27 cellular contexts compared by ENCODE assay signal in genomic region chr15:92853222-92853621, GRCh38. TPM values are rescaled to one million over a fixed set of nuclear protein-coding genes. Genes with fewer than 3 reads are reported as not detected.
DNase-seq lines count a peak whose midpoint lies in the region; ATAC-seq and TF ChIP-seq lines count a peak whose summit lies in the region.
"Had no signal": no experiment of that assay in that cellular context is flagged by ENCODE, and none has a peak within 500 bp of the region (broad histone marks: within the 10 kb centered on the region; RNA-seq: fewer than 3 reads in every experiment).

No MANE protein-coding gene starts in this region.

- H3K4me1 Mint-ChIP-seq in activated naive CD4-positive, alpha-beta T cell treated with anti-CD3 and anti-CD28 coated beads, Interleukin-2, amount 50 U/mL, for 24 hours = peaks cover 39% of the 10 kb centered on the region
- H3K4me1 Mint-ChIP-seq in dendritic cell treated with granulocyte-macrophage colony-stimulating factor and Interleukin-4, amounts not matched to agents 40 ng/mL and 50 ng/mL, for 4 days (ENCODE audit: low read depth) = peaks cover 35% of the 10 kb centered on the region
- H3K4me1 Mint-ChIP-seq in stimulated activated memory B cell treated with anti-CD40 and anti-IgM and Interleukin-4, amounts not matched to agents 10 μg/mL and 1 μg/mL and 100 μg/mL, for 72 hours = peaks cover 40% of the 10 kb centered on the region

- TF ChIP-seq CTCF in OCI-LY1 (IDR thresholded peaks at IDR 0.05; ENCODE audit: low read length) (no peak), psoas muscle (IDR thresholded peaks at IDR 0.05) (no peak)

- H3K27ac Mint-ChIP-seq in activated naive CD4-positive, alpha-beta T cell treated with anti-CD3 and anti-CD28 coated beads, Interleukin-2, amount 50 U/mL, for 24 hours = peak overlapping the region; percentile 74
- H3K27ac Mint-ChIP-seq in dendritic cell treated with granulocyte-macrophage colony-stimulating factor and Interleukin-4, amounts not matched to agents 40 ng/mL and 50 ng/mL, for 4 days = peak overlapping the region; percentile 17
- H3K27ac Mint-ChIP-seq in stimulated activated memory B cell treated with anti-CD40 and anti-IgM and Interleukin-4, amounts not matched to agents 10 μg/mL and 1 μg/mL and 100 μg/mL, for 72 hours = peak overlapping the region; percentile 73

- DNase-seq in activated naive CD4-positive, alpha-beta T cell treated with Interleukin-2 at 50 U/mL for 16 hours = no peak
- DNase-seq in NCI-H1436 treated with DMSO at 0.1 percent for 48 hours (lab: John Stamatoyannopoulos, UW) (no peak), psoas muscle (no peak)
- DNase-seq: activated CD4-positive, alpha-beta T cell treated with anti-CD3 and anti-CD28 coated beads for 4 hours; activated T-cell treated with anti-CD3 and anti-CD28 coated beads, Interleukin-2, amount 50 U/mL, for 48 hours; Caco-2; DMS79; dorsolateral prefrontal cortex; NCI-H1105 treated with DMSO at 0.1 percent for 48 hours; NCI-H2029 treated with DMSO at 0.1 percent for 48 hours; NCI-H82; nucleus accumbens; PC-9; SIG-M5; stimulated activated CD8-positive, alpha-beta memory T cell treated with anti-CD3 and anti-CD28 coated beads, Interleukin-4, amount 100 ng/mL, for 48 hours; T-helper 1 cell; upper lobe of left lung had no signal

- H3K27ac ChIP-seq in OCI-LY1 (ENCODE audit: low read depth, low read length, poor library complexity, severe bottlenecking) = peak overlapping the region; percentile 58
- H3K27ac ChIP-seq in psoas muscle = no peak overlapping the region
- H3K27ac ChIP-seq: A549, dorsolateral prefrontal cortex, PC-9, upper lobe of left lung had no signal

- H3K9ac ChIP-seq in OCI-LY1 (ENCODE audit: low read length) = peak overlapping the region; percentile 32

- no peak overlapping the region for H3K4me3 Mint-ChIP-seq in activated naive CD4-positive, alpha-beta T cell treated with anti-CD3 and anti-CD28 coated beads, Interleukin-2, amount 50 U/mL, for 24 hours
- H3K4me3 Mint-ChIP-seq in dendritic cell treated with granulocyte-macrophage colony-stimulating factor and Interleukin-4, amounts not matched to agents 40 ng/mL and 50 ng/mL, for 4 days = no peak overlapping the region
- H3K4me3 Mint-ChIP-seq in stimulated activated memory B cell treated with anti-CD40 and anti-IgM and Interleukin-4, amounts not matched to agents 10 μg/mL and 1 μg/mL and 100 μg/mL, for 72 hours = peak overlapping the region; percentile 51
- H3K4me3 Mint-ChIP-seq: central memory CD8-positive, alpha-beta T cell had no signal

- no peaks in the 10 kb centered on the region for H3K9me3 Mint-ChIP-seq in activated naive CD4-positive, alpha-beta T cell treated with anti-CD3 and anti-CD28 coated beads, Interleukin-2, amount 50 U/mL, for 24 hours
- H3K9me3 Mint-ChIP-seq in dendritic cell treated with granulocyte-macrophage colony-stimulating factor and Interleukin-4, amounts not matched to agents 40 ng/mL and 50 ng/mL, for 4 days = no peaks in the 10 kb centered on the region
- H3K9me3 Mint-ChIP-seq in stimulated activated memory B cell treated with anti-CD40 and anti-IgM and Interleukin-4, amounts not matched to agents 10 μg/mL and 1 μg/mL and 100 μg/mL, for 72 hours = no peaks in the 10 kb centered on the region
- H3K9me3 Mint-ChIP-seq: activated naive CD4-positive, alpha-beta T cell treated with anti-CD3 and anti-CD28 coated beads, Interleukin-2, amount 50 U/mL, for 72 hours; central memory CD8-positive, alpha-beta T cell had no signal

- WGBS in psoas muscle, 3 donors = 70 to 72% (median 70%) methylated on average over 9 of the region's 9 CpGs

- peak overlapping the region; percentile 47 for H3K4me2 ChIP-seq in OCI-LY1 (ENCODE audit: low read length)
- H3K4me2 ChIP-seq: A549, PC-9 had no signal

- intact Hi-C loops in dendritic cell treated with granulocyte-macrophage colony-stimulating factor and Interleukin-4, amounts not matched to agents 40 ng/mL and 50 ng/mL, for 4 days (cut with micrococcal nuclease) = no loop called here
- intact Hi-C loops in psoas muscle (cut with DNase I) = no loop called here

- H3K9me3 ChIP-seq in OCI-LY1 (ENCODE audit: low read length) = 0 out of 2 replicates have a peak, but pooled peaks cover 3% of the 10 kb centered on the region
- H3K9me3 ChIP-seq in psoas muscle = no peaks in the 10 kb centered on the region
- H3K9me3 ChIP-seq: A549, Caco-2, upper lobe of left lung had no signal

- ATAC-seq in stimulated activated memory B cell treated with anti-CD40 and anti-IgM and Interleukin-4, amounts not matched to agents 10 μg/mL and 1 μg/mL and 100 μg/mL, for 72 hours = no peak
- ATAC-seq in HG02571 (IDR thresholded peaks at IDR 0.05; ENCODE audit: unreplicated experiment) (no peak), psoas muscle (no peak)
- ATAC-seq: A549; activated naive CD4-positive, alpha-beta T cell treated with anti-CD3 and anti-CD28 coated beads, Interleukin-2, amount 50 U/mL, for 72 hours; HepG2 had no signal

- H3K36me3 Mint-ChIP-seq in activated naive CD4-positive, alpha-beta T cell treated with anti-CD3 and anti-CD28 coated beads, Interleukin-2, amount 50 U/mL, for 24 hours = no peaks in the 10 kb centered on the region
- H3K36me3 Mint-ChIP-seq in dendritic cell treated with granulocyte-macrophage colony-stimulating factor and Interleukin-4, amounts not matched to agents 40 ng/mL and 50 ng/mL, for 4 days (ENCODE audit: low read depth) = no peaks in the 10 kb centered on the region
- no peaks in the 10 kb centered on the region for H3K36me3 Mint-ChIP-seq in stimulated activated memory B cell treated with anti-CD40 and anti-IgM and Interleukin-4, amounts not matched to agents 10 μg/mL and 1 μg/mL and 100 μg/mL, for 72 hours

- H2AFZ ChIP-seq in OCI-LY1 (ENCODE audit: low read length) = peak overlapping the region; percentile 83
- H2AFZ ChIP-seq: PC-9 had no signal

- H3F3A ChIP-seq in OCI-LY1 (ENCODE audit: insufficient read depth, low read length) = no peaks in the 10 kb centered on the region

- H3K4me3 ChIP-seq in OCI-LY1 (ENCODE audit: low read depth, low read length, poor library complexity, severe bottlenecking) (peak overlapping the region; percentile 15), psoas muscle (no peak overlapping the region)
- H3K4me3 ChIP-seq: A549, dorsolateral prefrontal cortex, lung, PC-9, upper lobe of left lung had no signal

- H3K36me3 ChIP-seq in OCI-LY1 (ENCODE audit: insufficient read depth, low read length) (no peaks in the 10 kb centered on the region), psoas muscle (ENCODE audit: insufficient read depth in 1 of 2, low read depth in 1 of 2) (no peaks in the 10 kb centered on the region)
- H3K36me3 ChIP-seq: upper lobe of left lung had no signal

- H3K27me3 ChIP-seq in OCI-LY1 (ENCODE audit: insufficient read depth, low read length) (no peaks in the 10 kb centered on the region), psoas muscle (ENCODE audit: insufficient read depth in 3 of 3, low read length in 2 of 3) (no peaks in the 10 kb centered on the region)
- H3K27me3 ChIP-seq: dorsolateral prefrontal cortex, upper lobe of left lung had no signal

- H4K20me1 ChIP-seq in OCI-LY1 (ENCODE audit: insufficient read depth, low read length) = no peaks in the 10 kb centered on the region

- H3K27me3 Mint-ChIP-seq in activated naive CD4-positive, alpha-beta T cell treated with anti-CD3 and anti-CD28 coated beads, Interleukin-2, amount 50 U/mL, for 24 hours = no peaks in the 10 kb centered on the region
- H3K27me3 Mint-ChIP-seq in dendritic cell treated with granulocyte-macrophage colony-stimulating factor and Interleukin-4, amounts not matched to agents 40 ng/mL and 50 ng/mL, for 4 days = no peaks in the 10 kb centered on the region
- no peaks in the 10 kb centered on the region for H3K27me3 Mint-ChIP-seq in stimulated activated memory B cell treated with anti-CD40 and anti-IgM and Interleukin-4, amounts not matched to agents 10 μg/mL and 1 μg/mL and 100 μg/mL, for 72 hours
- H3K27me3 Mint-ChIP-seq: central memory CD8-positive, alpha-beta T cell had no signal

- no peaks in the 10 kb centered on the region for H3K9me2 ChIP-seq in OCI-LY1 (ENCODE audit: low read depth, low read length)

- peaks cover 43% of the 10 kb centered on the region for H3K4me1 ChIP-seq in OCI-LY1 (ENCODE audit: insufficient read depth, low read length, severe bottlenecking)
- no peaks in the 10 kb centered on the region for H3K4me1 ChIP-seq in psoas muscle

- no peaks in the 10 kb centered on the region for H3K79me2 ChIP-seq in OCI-LY1 (ENCODE audit: insufficient read depth, low read length)

RNA-seq across cellular contexts. Expression of gene CHD2, which starts 46.9 kb away (rescaled TPM):
- total RNA-seq in psoas muscle = 10 to 100 TPM; 40.9 to 53.0 (median 49.4) TPM
- polyA plus RNA-seq in psoas muscle = 10 to 100 TPM; 11.1 to 37.5 (median 12.9) TPM

Comparison
In these comparisons a context has a peak if more than half of its experiments do, and no peak if none do; other contexts are left out.
1. H3K27ac Mint-ChIP-seq: peak in every context shown above with its lines; median percentile 74 in activated naive CD4-positive, alpha-beta T cell treated with anti-CD3 and anti-CD28 coated beads, Interleukin-2, amount 50 U/mL, for 24 hours; 73 in stimulated activated memory B cell treated with anti-CD40 and anti-IgM and Interleukin-4, amounts not matched to agents 10 μg/mL and 1 μg/mL and 100 μg/mL, for 72 hours; 17 in dendritic cell treated with granulocyte-macrophage colony-stimulating factor and Interleukin-4, amounts not matched to agents 40 ng/mL and 50 ng/mL, for 4 days.